20 cellular contexts compared by ENCODE assay signal in the genomic region with DNA sequence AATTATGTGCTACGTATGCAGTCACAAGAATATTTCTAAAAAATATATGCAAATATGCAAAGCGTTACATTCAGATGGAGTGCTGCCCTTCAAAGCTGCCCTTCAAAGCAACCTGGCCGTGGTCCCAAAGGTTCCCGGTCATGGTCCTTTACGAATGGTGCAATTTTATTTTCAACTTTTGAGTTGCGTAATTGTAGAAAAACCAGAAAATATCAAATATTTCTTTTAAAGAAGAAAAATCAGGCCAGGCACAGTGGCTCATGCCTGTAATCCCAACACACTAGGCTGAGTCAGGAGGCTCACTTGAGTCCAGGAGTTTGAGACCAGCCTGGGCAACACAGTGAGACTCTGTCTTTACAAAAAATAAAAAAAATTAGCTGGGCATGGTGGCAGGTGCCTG. TPM values are rescaled to one million over a fixed set of nuclear protein-coding genes. Genes with fewer than 3 reads are reported as not detected.
"Had no signal": no experiment of that assay in that cellular context is flagged by ENCODE, and none has a peak within 500 bp of the region (broad histone marks: within the 10 kb centered on the region; RNA-seq: fewer than 3 reads in every experiment).

No MANE protein-coding gene starts in this region.

- H3K4me1 ChIP-seq: colonic mucosa, foreskin keratinocyte, neural progenitor cell, pancreas, prostate gland, stomach had no signal

- H3K9me3 Mint-ChIP-seq: memory B cell; natural killer cell treated with Interleukin-12 subunit alpha and Interleukin-12 subunit beta and Interleukin-15 and Interleukin-18, amount 100 ng/mL, for 72 hours; neural progenitor cell had no signal

- DNase-seq: colonic mucosa; dermis blood vessel endothelial cell; esophagus squamous epithelium; foreskin keratinocyte; kidney; left cardiac atrium; left ventricle myocardium superior; midbrain; occipital lobe; pancreas; small intestine; stimulated activated CD4-positive, alpha-beta T cell treated with anti-CD3 and anti-CD28 coated beads, Interleukin-12 subunit alpha, Interleukin-12 subunit beta, amount 100 ng/mL, for 4 hours; stimulated activated naive CD4-positive, alpha-beta T cell; stomach had no signal

- H2AFZ ChIP-seq: hepatocyte, neural progenitor cell had no signal

- H3K9ac ChIP-seq: neural progenitor cell had no signal

- H3K79me2 ChIP-seq: hepatocyte had no signal

- H3K36me3 ChIP-seq: colonic mucosa, neural progenitor cell had no signal

- H3K27ac ChIP-seq: colonic mucosa, esophagus squamous epithelium, foreskin keratinocyte, hepatocyte, neural progenitor cell, pancreas, prostate gland, stomach had no signal

- H3K4me3 ChIP-seq: colonic mucosa, esophagus squamous epithelium, hepatocyte, neural progenitor cell, pancreas, prostate gland, stomach had no signal

- H3K27ac Mint-ChIP-seq: memory B cell; natural killer cell treated with Interleukin-12 subunit alpha and Interleukin-12 subunit beta and Interleukin-15 and Interleukin-18, amount 100 ng/mL, for 72 hours; neural progenitor cell had no signal

- H3K4me3 Mint-ChIP-seq: memory B cell; natural killer cell treated with Interleukin-12 subunit alpha and Interleukin-12 subunit beta and Interleukin-15 and Interleukin-18, amount 100 ng/mL, for 72 hours; neural progenitor cell had no signal

- ATAC-seq: foreskin keratinocyte, left ventricle myocardium superior, pancreas had no signal

- FAIRE-seq: kidney, pancreas, small intestine had no signal

- H3K27me3 Mint-ChIP-seq: memory B cell; natural killer cell treated with Interleukin-12 subunit alpha and Interleukin-12 subunit beta and Interleukin-15 and Interleukin-18, amount 100 ng/mL, for 72 hours had no signal

- H3K4me2 ChIP-seq: hepatocyte, neural progenitor cell had no signal

- H3K27me3 ChIP-seq: colonic mucosa, esophagus squamous epithelium, foreskin keratinocyte, hepatocyte, neural progenitor cell, pancreas, stomach had no signal

- H3K9me3 ChIP-seq: colonic mucosa, esophagus squamous epithelium, pancreas, prostate gland, stomach had no signal

- H3K4me1 Mint-ChIP-seq: memory B cell, neural progenitor cell had no signal

RNA-seq across cellular contexts. Expression of a gene that starts 22.8 kb away (rescaled TPM):
- total RNA-seq: dermis blood vessel endothelial cell; epithelial cell of proximal tubule; foreskin keratinocyte; natural killer cell treated with Interleukin-12 subunit alpha and Interleukin-12 subunit beta and Interleukin-15 and Interleukin-18, amount 100 ng/mL, for 72 hours; occipital lobe; stomach had no signal
- polyA plus RNA-seq: foreskin keratinocyte had no signal
